Comparison of ENCODE assay signal across 1 cellular context in the genomic region with DNA sequence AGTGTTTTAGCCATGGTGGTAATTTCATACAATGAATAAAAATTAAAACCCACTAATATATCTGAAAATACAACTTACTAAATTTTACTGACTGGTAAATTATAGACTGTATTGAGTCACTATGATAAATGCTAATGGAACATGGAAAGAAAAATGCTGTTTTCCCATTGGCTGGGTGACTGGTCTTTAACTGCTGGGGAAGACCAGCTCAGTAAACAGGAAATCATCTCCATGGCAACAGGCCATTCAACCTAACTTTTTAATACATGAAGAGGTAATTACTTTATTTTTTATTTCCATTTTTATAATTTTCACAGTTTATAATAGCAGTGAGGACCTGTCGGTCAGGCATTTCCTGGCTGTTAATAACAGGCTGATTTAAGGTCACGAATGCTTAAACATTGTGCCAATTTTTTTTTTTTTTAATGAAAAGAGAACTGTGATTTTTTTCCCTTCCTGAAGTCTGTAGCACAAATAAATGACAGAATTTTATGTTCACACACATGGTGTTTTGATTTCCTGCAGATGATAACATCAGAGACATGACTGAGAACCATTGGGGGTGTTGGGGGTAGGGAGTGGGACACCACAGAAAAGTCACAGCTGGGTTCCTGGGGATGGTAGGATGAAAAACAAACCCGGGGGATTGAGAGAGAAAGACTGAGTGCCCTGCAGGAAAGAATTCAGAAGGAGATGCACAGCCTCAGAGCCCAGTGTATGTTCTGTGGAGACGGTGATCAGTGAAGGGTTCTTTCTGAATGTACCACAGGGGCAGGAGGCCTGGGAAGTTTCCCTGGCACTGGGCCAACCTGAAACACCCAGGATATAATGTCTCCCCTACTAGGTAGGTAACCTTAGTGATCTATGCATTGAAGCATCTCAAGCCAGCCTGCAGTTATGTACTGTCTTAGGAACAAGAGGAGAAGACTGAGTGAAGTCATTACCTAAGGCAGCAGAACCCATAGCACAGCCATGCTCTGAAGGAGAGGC.
TF ChIP-seq lines count a peak whose summit lies in the region.

No MANE protein-coding gene starts in this region.

TF ChIP-seq in GM23338, 12 proteins besides CTCF, POLR2A, EP300 and RAD21:
- TF ChIP-seq, protein P1, sequence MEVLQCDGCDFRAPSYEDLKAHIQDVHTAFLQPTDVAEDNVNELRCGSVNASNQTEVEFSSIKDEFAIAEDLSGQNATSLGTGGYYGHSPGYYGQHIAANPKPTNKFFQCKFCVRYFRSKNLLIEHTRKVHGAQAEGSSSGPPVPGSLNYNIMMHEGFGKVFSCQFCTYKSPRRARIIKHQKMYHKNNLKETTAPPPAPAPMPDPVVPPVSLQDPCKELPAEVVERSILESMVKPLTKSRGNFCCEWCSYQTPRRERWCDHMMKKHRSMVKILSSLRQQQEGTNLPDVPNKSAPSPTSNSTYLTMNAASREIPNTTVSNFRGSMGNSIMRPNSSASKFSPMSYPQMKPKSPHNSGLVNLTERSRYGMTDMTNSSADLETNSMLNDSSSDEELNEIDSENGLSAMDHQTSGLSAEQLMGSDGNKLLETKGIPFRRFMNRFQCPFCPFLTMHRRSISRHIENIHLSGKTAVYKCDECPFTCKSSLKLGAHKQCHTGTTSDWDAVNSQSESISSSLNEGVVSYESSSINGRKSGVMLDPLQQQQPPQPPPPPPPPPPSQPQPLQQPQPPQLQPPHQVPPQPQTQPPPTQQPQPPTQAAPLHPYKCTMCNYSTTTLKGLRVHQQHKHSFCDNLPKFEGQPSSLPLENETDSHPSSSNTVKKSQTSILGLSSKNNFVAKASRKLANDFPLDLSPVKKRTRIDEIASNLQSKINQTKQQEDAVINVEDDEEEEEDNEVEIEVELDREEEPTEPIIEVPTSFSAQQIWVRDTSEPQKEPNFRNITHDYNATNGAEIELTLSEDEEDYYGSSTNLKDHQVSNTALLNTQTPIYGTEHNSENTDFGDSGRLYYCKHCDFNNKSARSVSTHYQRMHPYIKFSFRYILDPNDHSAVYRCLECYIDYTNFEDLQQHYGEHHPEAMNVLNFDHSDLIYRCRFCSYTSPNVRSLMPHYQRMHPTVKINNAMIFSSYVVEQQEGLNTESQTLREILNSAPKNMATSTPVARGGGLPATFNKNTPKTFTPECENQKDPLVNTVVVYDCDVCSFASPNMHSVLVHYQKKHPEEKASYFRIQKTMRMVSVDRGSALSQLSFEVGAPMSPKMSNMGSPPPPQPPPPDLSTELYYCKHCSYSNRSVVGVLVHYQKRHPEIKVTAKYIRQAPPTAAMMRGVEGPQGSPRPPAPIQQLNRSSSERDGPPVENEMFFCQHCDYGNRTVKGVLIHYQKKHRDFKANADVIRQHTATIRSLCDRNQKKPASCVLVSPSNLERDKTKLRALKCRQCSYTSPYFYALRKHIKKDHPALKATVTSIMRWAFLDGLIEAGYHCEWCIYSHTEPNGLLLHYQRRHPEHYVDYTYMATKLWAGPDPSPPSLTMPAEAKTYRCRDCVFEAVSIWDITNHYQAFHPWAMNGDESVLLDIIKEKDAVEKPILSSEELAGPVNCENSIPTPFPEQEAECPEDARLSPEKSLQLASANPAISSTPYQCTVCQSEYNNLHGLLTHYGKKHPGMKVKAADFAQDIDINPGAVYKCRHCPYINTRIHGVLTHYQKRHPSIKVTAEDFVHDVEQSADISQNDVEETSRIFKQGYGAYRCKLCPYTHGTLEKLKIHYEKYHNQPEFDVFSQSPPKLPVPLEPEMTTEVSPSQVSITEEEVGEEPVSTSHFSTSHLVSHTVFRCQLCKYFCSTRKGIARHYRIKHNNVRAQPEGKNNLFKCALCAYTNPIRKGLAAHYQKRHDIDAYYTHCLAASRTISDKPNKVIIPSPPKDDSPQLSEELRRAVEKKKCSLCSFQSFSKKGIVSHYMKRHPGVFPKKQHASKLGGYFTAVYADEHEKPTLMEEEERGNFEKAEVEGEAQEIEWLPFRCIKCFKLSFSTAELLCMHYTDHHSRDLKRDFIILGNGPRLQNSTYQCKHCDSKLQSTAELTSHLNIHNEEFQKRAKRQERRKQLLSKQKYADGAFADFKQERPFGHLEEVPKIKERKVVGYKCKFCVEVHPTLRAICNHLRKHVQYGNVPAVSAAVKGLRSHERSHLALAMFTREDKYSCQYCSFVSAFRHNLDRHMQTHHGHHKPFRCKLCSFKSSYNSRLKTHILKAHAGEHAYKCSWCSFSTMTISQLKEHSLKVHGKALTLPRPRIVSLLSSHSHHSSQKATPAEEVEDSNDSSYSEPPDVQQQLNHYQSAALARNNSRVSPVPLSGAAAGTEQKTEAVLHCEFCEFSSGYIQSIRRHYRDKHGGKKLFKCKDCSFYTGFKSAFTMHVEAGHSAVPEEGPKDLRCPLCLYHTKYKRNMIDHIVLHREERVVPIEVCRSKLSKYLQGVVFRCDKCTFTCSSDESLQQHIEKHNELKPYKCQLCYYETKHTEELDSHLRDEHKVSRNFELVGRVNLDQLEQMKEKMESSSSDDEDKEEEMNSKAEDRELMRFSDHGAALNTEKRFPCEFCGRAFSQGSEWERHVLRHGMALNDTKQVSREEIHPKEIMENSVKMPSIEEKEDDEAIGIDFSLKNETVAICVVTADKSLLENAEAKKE (CRISPR knock-in tag; IDR thresholded peaks at IDR 0.05) = no peak
- TF ChIP-seq, protein P2, sequence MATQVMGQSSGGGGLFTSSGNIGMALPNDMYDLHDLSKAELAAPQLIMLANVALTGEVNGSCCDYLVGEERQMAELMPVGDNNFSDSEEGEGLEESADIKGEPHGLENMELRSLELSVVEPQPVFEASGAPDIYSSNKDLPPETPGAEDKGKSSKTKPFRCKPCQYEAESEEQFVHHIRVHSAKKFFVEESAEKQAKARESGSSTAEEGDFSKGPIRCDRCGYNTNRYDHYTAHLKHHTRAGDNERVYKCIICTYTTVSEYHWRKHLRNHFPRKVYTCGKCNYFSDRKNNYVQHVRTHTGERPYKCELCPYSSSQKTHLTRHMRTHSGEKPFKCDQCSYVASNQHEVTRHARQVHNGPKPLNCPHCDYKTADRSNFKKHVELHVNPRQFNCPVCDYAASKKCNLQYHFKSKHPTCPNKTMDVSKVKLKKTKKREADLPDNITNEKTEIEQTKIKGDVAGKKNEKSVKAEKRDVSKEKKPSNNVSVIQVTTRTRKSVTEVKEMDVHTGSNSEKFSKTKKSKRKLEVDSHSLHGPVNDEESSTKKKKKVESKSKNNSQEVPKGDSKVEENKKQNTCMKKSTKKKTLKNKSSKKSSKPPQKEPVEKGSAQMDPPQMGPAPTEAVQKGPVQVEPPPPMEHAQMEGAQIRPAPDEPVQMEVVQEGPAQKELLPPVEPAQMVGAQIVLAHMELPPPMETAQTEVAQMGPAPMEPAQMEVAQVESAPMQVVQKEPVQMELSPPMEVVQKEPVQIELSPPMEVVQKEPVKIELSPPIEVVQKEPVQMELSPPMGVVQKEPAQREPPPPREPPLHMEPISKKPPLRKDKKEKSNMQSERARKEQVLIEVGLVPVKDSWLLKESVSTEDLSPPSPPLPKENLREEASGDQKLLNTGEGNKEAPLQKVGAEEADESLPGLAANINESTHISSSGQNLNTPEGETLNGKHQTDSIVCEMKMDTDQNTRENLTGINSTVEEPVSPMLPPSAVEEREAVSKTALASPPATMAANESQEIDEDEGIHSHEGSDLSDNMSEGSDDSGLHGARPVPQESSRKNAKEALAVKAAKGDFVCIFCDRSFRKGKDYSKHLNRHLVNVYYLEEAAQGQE (IDR thresholded peaks at IDR 0.05; ENCODE audit: unreplicated experiment) = no peak
- TF ChIP-seq NANOG (IDR thresholded peaks at IDR 0.05; ENCODE audit: borderline replicate concordance) (no peak), ZNF114 (CRISPR knock-in tag; IDR thresholded peaks at IDR 0.05) (no peak), POLR2AphosphoS5 (IDR thresholded peaks at IDR 0.05; ENCODE audit: low read depth) (no peak), EZH2phosphoT487 (IDR thresholded peaks at IDR 0.05; ENCODE audit: unreplicated experiment) (no peak), CREB1 (CRISPR knock-in tag; IDR thresholded peaks at IDR 0.05; ENCODE audit: low read depth) (no peak), STAT1 (IDR thresholded peaks at IDR 0.05; ENCODE audit: unreplicated experiment) (no peak), ETS1 (IDR thresholded peaks at IDR 0.05) (no peak), JUNB (IDR thresholded peaks at IDR 0.05; ENCODE audit: unreplicated experiment) (no peak), ZNF331 (CRISPR knock-in tag; IDR thresholded peaks at IDR 0.05; ENCODE audit: low read depth) (no peak), EZH2 (IDR thresholded peaks at IDR 0.05; ENCODE audit: low read depth, unreplicated experiment) (no peak)
